ENCODE assay signal across 8 cellular contexts in the genomic region with DNA sequence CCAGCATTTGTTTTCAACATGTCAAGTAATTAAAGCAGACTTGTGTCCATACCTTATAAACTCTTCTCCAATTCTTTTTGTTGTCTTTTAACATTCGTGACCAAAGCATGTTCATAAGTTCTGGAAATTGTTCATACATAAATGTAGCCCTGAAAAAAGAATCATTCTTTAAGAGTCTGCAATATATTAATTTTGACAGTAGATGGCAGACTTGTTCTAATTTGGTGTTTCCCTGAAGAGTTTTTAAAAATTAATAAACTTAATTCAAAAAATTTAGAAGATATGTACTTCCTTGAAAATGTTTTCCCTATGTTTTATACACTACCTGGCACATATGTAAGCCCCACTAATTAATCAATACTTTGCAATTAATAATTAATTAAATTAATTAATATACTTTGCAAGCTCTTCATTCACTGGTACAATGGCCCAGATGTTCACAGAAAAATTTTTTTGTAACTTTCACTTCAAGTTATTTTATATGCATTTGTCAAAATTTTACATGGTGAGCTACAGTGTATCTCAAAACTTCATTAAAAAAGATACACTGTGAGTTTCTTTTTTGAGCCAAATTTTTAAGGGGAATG. TPM values are rescaled to one million over a fixed set of nuclear protein-coding genes. Genes with fewer than 3 reads are reported as not detected.
DNase-seq lines count a peak whose midpoint lies in the region; TF ChIP-seq lines count a peak whose summit lies in the region.

No MANE protein-coding gene starts in this region.

- TF ChIP-seq POLR2A in esophagus squamous epithelium (IDR thresholded peaks at IDR 0.05), result no peak
- no peak for TF ChIP-seq POLR2A in stomach (IDR thresholded peaks at IDR 0.05)

- H3K27me3 ChIP-seq in esophagus squamous epithelium, result no peaks in the 10 kb centered on the region
- no peaks in the 10 kb centered on the region for H3K27me3 ChIP-seq in stomach

- no peak for TF ChIP-seq EP300 in stomach (IDR thresholded peaks at IDR 0.05)

- H3K4me1 ChIP-seq in esophagus squamous epithelium, result peaks cover 7 to 46% (median 14%) of the 10 kb centered on the region in 3 donors
- peaks cover 7 to 50% (median 29%) of the 10 kb centered on the region in 4 donors for H3K4me1 ChIP-seq in stomach

- DNase-seq in NCI-H510A treated with DMSO at 0.1 percent for 48 hours (lab: John Stamatoyannopoulos, UW), result peak; percentile 14
- no peak for DNase-seq in NCI-H510A (lab: John Stamatoyannopoulos, UW)
- DNase-seq in NCI-H69 (lab: John Stamatoyannopoulos, UW), result peak; percentile 32
- DNase-seq in esophagus squamous epithelium (lab: John Stamatoyannopoulos, UW), result no peak
- DNase-seq in stomach, result no peak
- DNase-seq in stimulated activated CD4-positive, alpha-beta T cell treated with anti-CD3 and anti-CD28 coated beads, Interleukin-12 subunit alpha, Interleukin-12 subunit beta, amount 100 ng/mL, for 4 hours, result no peak
- DNase-seq in activated CD4-positive, alpha-beta memory T cell treated with anti-CD3 and anti-CD28 coated beads for 36 hours, result no peak
- DNase-seq in SHP77 (lab: John Stamatoyannopoulos, UW), result no peak

- H3K4me3 ChIP-seq in esophagus squamous epithelium (no peak overlapping the region), stomach (no peak overlapping the region)

- H3K36me3 Mint-ChIP-seq in activated CD4-positive, alpha-beta memory T cell treated with anti-CD3 and anti-CD28 coated beads for 36 hours, result peaks cover 11% of the 10 kb centered on the region

- H3K9me3 ChIP-seq in esophagus squamous epithelium (no peaks in the 10 kb centered on the region), stomach (no peaks in the 10 kb centered on the region)

- CTCF ChIA-PET in activated CD4-positive, alpha-beta memory T cell treated with anti-CD3 and anti-CD28 coated beads for 36 hours (lab: Charles Lee), result interaction anchor here (0.7 to 4.4 kb wide), 20 partner anchors 10 to 1316 kb away, joined by 3 to 95 read pairs (median 4); no protein-coding TSS in a partner anchor

- WGBS in esophagus squamous epithelium, 2 donors, result 21 to 26% methylated on average over 1 of the region's 1 CpG
- WGBS in stomach, 5 donors, result 20 to 40% (median 31%) methylated on average over 1 of the region's 1 CpG

- no peaks in the 10 kb centered on the region for H3K27me3 Mint-ChIP-seq in activated CD4-positive, alpha-beta memory T cell treated with anti-CD3 and anti-CD28 coated beads for 36 hours

- no peak overlapping the region for H3K4me3 Mint-ChIP-seq in activated CD4-positive, alpha-beta memory T cell treated with anti-CD3 and anti-CD28 coated beads for 36 hours

- POLR2A ChIA-PET in activated CD4-positive, alpha-beta memory T cell treated with anti-CD3 and anti-CD28 coated beads for 36 hours (lab: Charles Lee), result no interaction called here

- intact Hi-C loops in esophagus squamous epithelium (cut with DNase I), result no loop called here
- intact Hi-C loops in stomach (cut with DNase I; ENCODE audit: low total_unique reads), result loop anchor here (10.0 kb wide), 1 partner anchor 178 kb away; no protein-coding TSS in a partner anchor
- intact Hi-C loops in activated CD4-positive, alpha-beta memory T cell treated with anti-CD3 and anti-CD28 coated beads for 36 hours (cut with micrococcal nuclease), result loop anchor here (1.0 kb wide), 2 partner anchors 132 to 179 kb away; no protein-coding TSS in a partner anchor

- H3K27ac Mint-ChIP-seq in activated CD4-positive, alpha-beta memory T cell treated with anti-CD3 and anti-CD28 coated beads for 36 hours, result no peak overlapping the region

- peaks cover 0 to 48% (median 13%) of the 10 kb centered on the region in 3 donors for H3K36me3 ChIP-seq in esophagus squamous epithelium
- H3K36me3 ChIP-seq in stomach, result peaks cover 6 to 39% (median 34%) of the 10 kb centered on the region in 4 donors

- peaks cover 5% of the 10 kb centered on the region for H3K9me3 Mint-ChIP-seq in activated CD4-positive, alpha-beta memory T cell treated with anti-CD3 and anti-CD28 coated beads for 36 hours

- H3K4me1 Mint-ChIP-seq in activated CD4-positive, alpha-beta memory T cell treated with anti-CD3 and anti-CD28 coated beads for 36 hours (ENCODE audit: low read depth), result peaks cover 15% of the 10 kb centered on the region

- H3K27ac ChIP-seq in esophagus squamous epithelium, result no peak overlapping the region
- no peak overlapping the region for H3K27ac ChIP-seq in stomach

- TF ChIP-seq CTCF in esophagus squamous epithelium (IDR thresholded peaks at IDR 0.05), result peak; percentile 15 to 67 (median 56)
- TF ChIP-seq CTCF in stomach (IDR thresholded peaks at IDR 0.05), result peak in 5 of 7 experiments; percentile 16 to 56 (median 52)

RNA-seq across cellular contexts. Expression of a gene that starts 42.2 kb away (rescaled TPM):
- total RNA-seq in esophagus squamous epithelium, result 100 to 1,000 TPM; 109 to 165 (median 152) TPM
- 100 to 1,000 TPM in 3 of 5 donors, 10 to 100 TPM in 2; 74.5 to 196 (median 100) TPM for total RNA-seq in stomach
- polyA plus RNA-seq in stomach, result 10 to 100 TPM; 24.7 to 53.0 (median 42.3) TPM
- total RNA-seq in activated CD4-positive, alpha-beta memory T cell treated with anti-CD3 and anti-CD28 coated beads for 36 hours, result 10 to 100 TPM; 48.7 to 49.4 TPM

Comparison
In these comparisons a context has a peak if more than half of its experiments do, and no peak if none do; other contexts are left out.
1. DNase-seq: peak in NCI-H510A treated with DMSO at 0.1 percent for 48 hours (single experiment) and NCI-H69 (single experiment); none in NCI-H510A (single experiment), esophagus squamous epithelium (single experiment), stomach (single experiment), stimulated activated CD4-positive, alpha-beta T cell treated with anti-CD3 and anti-CD28 coated beads, Interleukin-12 subunit alpha, Interleukin-12 subunit beta, amount 100 ng/mL, for 4 hours (single experiment), activated CD4-positive, alpha-beta memory T cell treated with anti-CD3 and anti-CD28 coated beads for 36 hours (single experiment) and SHP77 (0 of 2).